ENCODE assay signal across 1 cellular context in the genomic region with DNA sequence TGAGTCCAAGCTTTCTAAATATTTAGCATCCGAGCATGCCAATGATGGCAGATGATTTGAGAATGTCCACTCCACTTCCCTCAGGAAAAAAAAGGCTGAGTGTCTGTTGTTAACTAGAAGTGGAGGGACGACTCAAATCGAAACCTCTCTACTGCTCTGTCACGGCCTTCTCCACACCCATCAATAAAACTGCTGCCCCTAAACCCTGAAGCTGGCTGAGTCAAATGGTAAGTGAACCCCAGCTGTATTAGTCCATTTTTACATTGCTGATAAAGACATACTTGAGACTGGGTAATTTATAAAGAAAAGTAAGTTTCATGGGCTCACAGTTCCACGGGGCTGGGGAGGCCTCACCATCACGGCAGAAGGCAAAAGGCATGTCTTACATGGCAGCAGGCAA.
TF ChIP-seq lines count a peak whose summit lies in the region.

No MANE protein-coding gene starts in this region.

TF ChIP-seq in WTC11, 78 proteins besides CTCF, POLR2A, EP300 and RAD21 (continued from another document):
- TF ChIP-seq, protein P1, sequence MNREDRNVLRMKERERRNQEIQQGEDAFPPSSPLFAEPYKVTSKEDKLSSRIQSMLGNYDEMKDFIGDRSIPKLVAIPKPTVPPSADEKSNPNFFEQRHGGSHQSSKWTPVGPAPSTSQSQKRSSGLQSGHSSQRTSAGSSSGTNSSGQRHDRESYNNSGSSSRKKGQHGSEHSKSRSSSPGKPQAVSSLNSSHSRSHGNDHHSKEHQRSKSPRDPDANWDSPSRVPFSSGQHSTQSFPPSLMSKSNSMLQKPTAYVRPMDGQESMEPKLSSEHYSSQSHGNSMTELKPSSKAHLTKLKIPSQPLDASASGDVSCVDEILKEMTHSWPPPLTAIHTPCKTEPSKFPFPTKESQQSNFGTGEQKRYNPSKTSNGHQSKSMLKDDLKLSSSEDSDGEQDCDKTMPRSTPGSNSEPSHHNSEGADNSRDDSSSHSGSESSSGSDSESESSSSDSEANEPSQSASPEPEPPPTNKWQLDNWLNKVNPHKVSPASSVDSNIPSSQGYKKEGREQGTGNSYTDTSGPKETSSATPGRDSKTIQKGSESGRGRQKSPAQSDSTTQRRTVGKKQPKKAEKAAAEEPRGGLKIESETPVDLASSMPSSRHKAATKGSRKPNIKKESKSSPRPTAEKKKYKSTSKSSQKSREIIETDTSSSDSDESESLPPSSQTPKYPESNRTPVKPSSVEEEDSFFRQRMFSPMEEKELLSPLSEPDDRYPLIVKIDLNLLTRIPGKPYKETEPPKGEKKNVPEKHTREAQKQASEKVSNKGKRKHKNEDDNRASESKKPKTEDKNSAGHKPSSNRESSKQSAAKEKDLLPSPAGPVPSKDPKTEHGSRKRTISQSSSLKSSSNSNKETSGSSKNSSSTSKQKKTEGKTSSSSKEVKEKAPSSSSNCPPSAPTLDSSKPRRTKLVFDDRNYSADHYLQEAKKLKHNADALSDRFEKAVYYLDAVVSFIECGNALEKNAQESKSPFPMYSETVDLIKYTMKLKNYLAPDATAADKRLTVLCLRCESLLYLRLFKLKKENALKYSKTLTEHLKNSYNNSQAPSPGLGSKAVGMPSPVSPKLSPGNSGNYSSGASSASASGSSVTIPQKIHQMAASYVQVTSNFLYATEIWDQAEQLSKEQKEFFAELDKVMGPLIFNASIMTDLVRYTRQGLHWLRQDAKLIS (CRISPR knock-in tag; IDR thresholded peaks at IDR 0.05; ENCODE audit: borderline replicate concordance), result no peak
- TF ChIP-seq SMAD4 (CRISPR knock-in tag; IDR thresholded peaks at IDR 0.05) (no peak), NR3C1 (CRISPR knock-in tag; conservative IDR thresholded peaks at IDR 0.05; ENCODE audit: low read depth) (no peak), STAT6 (CRISPR knock-in tag; conservative IDR thresholded peaks at IDR 0.05; ENCODE audit: low read depth) (no peak), ERG (CRISPR knock-in tag; IDR thresholded peaks at IDR 0.05) (no peak), ZNF671 (CRISPR knock-in tag; IDR thresholded peaks at IDR 0.05) (no peak), NFATC4 (CRISPR knock-in tag; IDR thresholded peaks at IDR 0.05) (no peak), HMGXB4 (CRISPR knock-in tag; IDR thresholded peaks at IDR 0.05) (no peak), RELA (CRISPR knock-in tag; IDR thresholded peaks at IDR 0.05; ENCODE audit: borderline replicate concordance) (no peak), NR1H2 (CRISPR knock-in tag; IDR thresholded peaks at IDR 0.05) (no peak), ZNF263 (CRISPR knock-in tag; IDR thresholded peaks at IDR 0.05; ENCODE audit: low read depth) (no peak), IRF2 (CRISPR knock-in tag; IDR thresholded peaks at IDR 0.05; ENCODE audit: borderline replicate concordance, low read depth) (no peak), PRDM15 (CRISPR knock-in tag; IDR thresholded peaks at IDR 0.05) (no peak)
